8 cellular contexts compared by ENCODE assay signal in the genomic region with DNA sequence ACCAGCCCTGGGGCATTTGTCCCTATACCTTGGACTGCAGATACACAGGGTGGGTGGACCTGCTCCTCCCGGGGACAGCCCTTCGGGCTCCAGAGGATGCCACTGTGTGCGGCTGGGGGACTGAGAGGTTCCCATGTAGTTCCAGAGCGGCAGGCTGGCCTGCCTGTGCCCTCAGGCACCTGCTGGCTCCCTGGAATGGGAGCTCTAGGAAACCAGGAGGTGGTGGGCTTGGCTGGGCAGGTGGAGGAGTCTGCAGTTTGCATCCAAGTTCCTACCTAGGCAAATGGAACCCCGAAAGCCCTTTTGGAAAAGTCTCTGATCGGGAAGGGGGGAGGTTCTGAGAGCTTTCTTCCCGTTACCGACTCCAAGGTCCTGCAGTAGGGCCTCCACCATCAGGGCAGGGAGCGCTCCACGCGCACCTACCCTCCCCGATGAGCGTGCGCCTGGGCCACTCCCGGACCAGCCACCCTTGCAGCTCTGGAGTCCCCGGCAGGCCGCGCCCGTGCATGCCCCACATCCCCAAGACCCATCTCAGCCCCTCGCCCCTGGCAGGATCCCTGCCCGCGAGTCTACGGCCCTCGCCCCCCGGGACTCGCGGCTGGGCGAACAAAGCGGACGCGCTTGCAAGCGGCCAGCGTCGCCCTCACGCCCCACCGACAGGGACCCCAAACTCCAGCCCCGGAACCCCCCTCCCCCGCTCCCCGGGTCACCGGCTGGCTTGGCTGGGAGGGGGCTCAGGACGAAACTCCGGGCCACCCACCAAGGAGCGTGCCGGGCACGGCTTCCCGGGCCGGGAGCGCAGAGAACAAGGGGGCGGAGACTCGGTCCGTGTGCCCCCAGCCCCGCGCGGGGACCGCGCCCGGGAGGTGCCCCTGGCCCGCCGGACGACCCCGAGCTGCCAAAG. TPM values are rescaled to one million over a fixed set of nuclear protein-coding genes. Genes with fewer than 3 reads are reported as not detected.
DNase-seq lines count a peak whose midpoint lies in the region; ATAC-seq, FAIRE-seq and TF ChIP-seq lines count a peak whose summit lies in the region.

No MANE protein-coding gene starts in this region.

- intact Hi-C loops in naive thymus-derived CD4-positive, alpha-beta T cell (cut with micrococcal nuclease): loop anchor here (5.0 to 10.0 kb wide), 2 partner anchors 46 to 94 kb away; a partner anchor contains a TSS

- H3K27me3 ChIP-seq in NT2/D1 (ENCODE audit: insufficient read depth, insufficient read length): peaks cover 5% of the 10 kb centered on the region
- no peaks in the 10 kb centered on the region; a peak in 2 of 7 replicates for H3K27me3 ChIP-seq in H1 (replicated peaks in 1 of 4; ENCODE audit: control insufficient read depth in 3 of 4, extremely low read depth in 1 of 4, insufficient read depth in 3 of 4, low read length in 3 of 4)
- H3K27me3 ChIP-seq in naive thymus-derived CD4-positive, alpha-beta T cell (ENCODE audit: control insufficient read depth in 2 of 2, insufficient read depth in 2 of 2, low read length in 2 of 2): no peaks in the 10 kb centered on the region

- H3K36me3 Mint-ChIP-seq in naive thymus-derived CD4-positive, alpha-beta T cell: peaks cover 0 to 2% (median 0%) of the 10 kb centered on the region in 5 donors

- no peak overlapping the region for H3K27ac ChIP-seq in H1 (ENCODE audit: low read depth, low read length)
- peak overlapping the region; percentile 37 for H3K27ac ChIP-seq in naive thymus-derived CD4-positive, alpha-beta T cell (ENCODE audit: low read depth, low read length)

- peaks cover 15 to 26% (median 21%) of the 10 kb centered on the region in 7 donors for H3K4me1 Mint-ChIP-seq in naive thymus-derived CD4-positive, alpha-beta T cell

- no peak overlapping the region for H2AK5ac ChIP-seq in H1 (ENCODE audit: low read depth, low read length)

- H3K27ac Mint-ChIP-seq in naive thymus-derived CD4-positive, alpha-beta T cell: peak overlapping the region in 3 of 9 donors; percentile 38 to 74 (median 53)

- DNase-seq in ELF-1 (ENCODE audit: low read depth, low spot score) (peak; percentile 84), NT2/D1 (ENCODE audit: low read depth, low spot score) (no peak), H1 (ENCODE audit: low read depth in 1 of 2, low spot score in 2 of 2) (peak in 1 of 2 experiments; percentile 77), NOMO-1 treated with DMSO at 0.1 percent for 48 hours (lab: John Stamatoyannopoulos, UW; ENCODE audit: unreplicated experiment) (no peak), inferior parietal cortex (ENCODE audit: extremely low spot score) (no peak), GM10266 (ENCODE audit: extremely low spot score) (no peak)
- DNase-seq in naive thymus-derived CD4-positive, alpha-beta T cell: peak in 1 of 9 donors; percentile 16

- H3K79me1 ChIP-seq in H1 (ENCODE audit: low read depth, low read length): peaks cover 8% of the 10 kb centered on the region

- H2AFZ ChIP-seq in H1 (ENCODE audit: low read length): no peak overlapping the region

- TF ChIP-seq POLR2A in H1 (IDR thresholded peaks at IDR 0.05; ENCODE audit: control extremely low read depth in 1 of 2, low read depth in 2 of 2, low read length in 2 of 2): peak in 1 of 2 experiments; percentile 50; a peak in 1 of 3 replicates

- ATAC-seq in naive thymus-derived CD4-positive, alpha-beta T cell: no peak
- ATAC-seq in GM21576 (IDR thresholded peaks at IDR 0.05; ENCODE audit: unreplicated experiment): no peak

- peaks cover 0 to 2% (median 0%) of the 10 kb centered on the region in 11 donors for H3K9me3 Mint-ChIP-seq in naive thymus-derived CD4-positive, alpha-beta T cell

- POLR2A ChIA-PET in H1 (lab: Charles Lee; ENCODE audit: partially characterized antibody): interaction anchor here (0.6 to 12.1 kb wide), 19 partner anchors 9 to 314 kb away, joined by 3 to 81 read pairs (median 5); a partner anchor contains a TSS
- POLR2A ChIA-PET in naive thymus-derived CD4-positive, alpha-beta T cell (lab: Charles Lee): interaction anchor here (0.9 kb wide), 1 partner anchor 10 kb away, joined by 4 read pairs; no protein-coding TSS in a partner anchor

- H4K91ac ChIP-seq in H1 (replicated peaks; ENCODE audit: insufficient read length, low read length): no peak overlapping the region

- no peak overlapping the region for H2BK15ac ChIP-seq in H1 (ENCODE audit: low read length)

- no peak overlapping the region for H2BK12ac ChIP-seq in H1 (ENCODE audit: low read depth, low read length)

- no peaks in the 10 kb centered on the region for H3K9me3 ChIP-seq in NT2/D1 (ENCODE audit: insufficient read depth, low read length)
- H3K9me3 ChIP-seq in H1 (ENCODE audit: insufficient read depth in 2 of 2, low read depth in 1 of 2, low read length in 1 of 2): no peaks in the 10 kb centered on the region
- H3K9me3 ChIP-seq in naive thymus-derived CD4-positive, alpha-beta T cell (ENCODE audit: control insufficient read depth in 2 of 3, low read length in 3 of 3): no peaks in the 10 kb centered on the region

- H2BK120ac ChIP-seq in H1 (replicated peaks; ENCODE audit: low read depth, low read length): no peak overlapping the region

- peak overlapping the region; percentile 64 to 83 (median 78) for H3K4me3 Mint-ChIP-seq in naive thymus-derived CD4-positive, alpha-beta T cell

- H3K14ac ChIP-seq in H1 (ENCODE audit: insufficient read length): no peak overlapping the region

- no peak overlapping the region for H3K4ac ChIP-seq in H1 (replicated peaks; ENCODE audit: insufficient read length, low read depth, low read length)

- TF ChIP-seq EP300 in H1 (IDR thresholded peaks at IDR 0.05; ENCODE audit: borderline replicate concordance in 1 of 2, low read depth in 2 of 2, low read length in 2 of 2): no peak

- H3K23me2 ChIP-seq in H1 (ENCODE audit: low read depth, low read length): peaks cover 9% of the 10 kb centered on the region; the same call in 1 of the 2 replicates

- H3K4me1 ChIP-seq in NT2/D1 (ENCODE audit: insufficient read depth, insufficient read length) (peaks cover 10% of the 10 kb centered on the region), H1 (replicated peaks in 1 of 4; ENCODE audit: control insufficient read depth in 3 of 4, insufficient read depth in 4 of 4, low read length in 3 of 4) (peaks cover 8 to 12% (median 8%) of the 10 kb centered on the region in 4 experiments; a peak in 6 of 7 replicates)
- peaks cover 11 to 31% of the 10 kb centered on the region in 2 donors for H3K4me1 ChIP-seq in naive thymus-derived CD4-positive, alpha-beta T cell (ENCODE audit: control insufficient read depth in 2 of 2, insufficient read depth in 2 of 2, low read length in 2 of 2)

- peak overlapping the region; percentile 76 to 90 for H3K4me2 ChIP-seq in H1 (ENCODE audit: insufficient read depth in 1 of 2, low read depth in 2 of 2, low read length in 2 of 2)

- H3K9ac ChIP-seq in NT2/D1 (ENCODE audit: insufficient read length, low read depth) (peak overlapping the region; percentile 91), H1 (replicated peaks in 1 of 4; ENCODE audit: extremely low read depth in 1 of 4, low read depth in 3 of 4, low read length in 3 of 4) (peak overlapping the region; percentile 43 to 78 (median 58))

- CTCF ChIA-PET in H1 (lab: Charles Lee; ENCODE audit: partially characterized antibody): interaction anchor here (0.6 to 1.5 kb wide), 8 partner anchors 12 to 313 kb away, joined by 3 to 9 read pairs (median 4); no protein-coding TSS in a partner anchor
- CTCF ChIA-PET in naive thymus-derived CD4-positive, alpha-beta T cell (lab: Charles Lee): interaction anchor here (0.7 to 1.6 kb wide), 2 partner anchors 10 to 973 kb away, joined by 3 to 5 read pairs; no protein-coding TSS in a partner anchor

- TF ChIP-seq CTCF in H1 (IDR thresholded peaks at IDR 0.05; ENCODE audit: control extremely low read depth in 1 of 3, insufficient read depth in 1 of 3, low read depth in 1 of 3, low read length in 3 of 3) (no peak), GM10266 (IDR thresholded peaks at IDR 0.05; ENCODE audit: control insufficient read depth, insufficient read depth, low read depth, missing control alignments) (no peak)

- H4K5ac ChIP-seq in H1 (ENCODE audit: insufficient read length, low read depth, low read length): peak overlapping the region; percentile 40

- no peak overlapping the region for H3K56ac ChIP-seq in H1 (replicated peaks; ENCODE audit: insufficient read length, low read depth, low read length)

- H2BK5ac ChIP-seq in H1 (ENCODE audit: low read depth, low read length): no peak overlapping the region

- H3K27me3 Mint-ChIP-seq in naive thymus-derived CD4-positive, alpha-beta T cell: peaks cover 0 to 31% (median 0%) of the 10 kb centered on the region in 5 donors

- peaks cover 0 to 12% of the 10 kb centered on the region in 2 experiments; a peak in 2 of 4 replicates for H3K79me2 ChIP-seq in H1 (ENCODE audit: control insufficient read depth in 1 of 2, insufficient read depth in 2 of 2, low read length in 2 of 2)

- 8% methylated on average over 35 of the region's 61 CpGs; no CpG with 5 or more reads in 1 of the 2 experiments for WGBS in H1 (ENCODE audit: extremely low coverage in 1 of 2, insufficient coverage in 1 of 2, insufficient read length in 1 of 2, insufficient replicate concordance in 2 of 2, low coverage in 1 of 2, low lambda C conversion rate in 2 of 2, missing lambda C conversion rate in 1 of 2), 2 experiments

- H3K36me3 ChIP-seq in NT2/D1 (ENCODE audit: insufficient read depth, insufficient read length, low read length) (peaks cover 5% of the 10 kb centered on the region), H1 (ENCODE audit: control insufficient read depth in 2 of 4, insufficient read depth in 4 of 4, low read length in 3 of 4) (peaks cover 0 to 6% (median 3%) of the 10 kb centered on the region in 4 experiments; a peak in 3 of 8 replicates)
- no peaks in the 10 kb centered on the region for H3K36me3 ChIP-seq in naive thymus-derived CD4-positive, alpha-beta T cell (ENCODE audit: control insufficient read depth in 2 of 3, insufficient read depth in 3 of 3, low read length in 3 of 3)

- H4K20me1 ChIP-seq in H1 (replicated peaks in 1 of 2; ENCODE audit: control insufficient read depth in 1 of 2, insufficient read depth in 2 of 2, low read length in 2 of 2): peaks cover 8 to 18% of the 10 kb centered on the region in 2 experiments

- FAIRE-seq in H1 (lab: Jason Lieb, UNC): no peak

- peak overlapping the region; percentile 74 for H3K4me3 ChIP-seq in NT2/D1 (ENCODE audit: insufficient read length, low read depth)
- H3K4me3 ChIP-seq in H1 (ENCODE audit: extremely low read depth in 1 of 4, insufficient read depth in 2 of 4, low read depth in 3 of 4, low read length in 4 of 4): peak overlapping the region; percentile 74 to 85 (median 78)
- peak overlapping the region; percentile 33 for H3K4me3 ChIP-seq in naive thymus-derived CD4-positive, alpha-beta T cell (ENCODE audit: low read length)

- no peak for TF ChIP-seq RAD21 in H1 (IDR thresholded peaks at IDR 0.05 in 1 of 2, conservative IDR thresholded peaks at IDR 0.05 in 1 of 2; ENCODE audit: low read depth in 2 of 2, low read length in 2 of 2)

- peak overlapping the region; percentile 78 for H3K18ac ChIP-seq in H1 (ENCODE audit: extremely low read depth, low read length)

- H2BK20ac ChIP-seq in H1 (ENCODE audit: low read length): no peak overlapping the region

- H3K23ac ChIP-seq in H1 (ENCODE audit: insufficient read length): no peak overlapping the region

- peak overlapping the region; percentile 35; the same call in 1 of the 2 replicates for H4K8ac ChIP-seq in H1 (ENCODE audit: extremely low read depth, insufficient read depth, low read length)

RNA-seq across cellular contexts. Expression of a gene that starts 0.7 kb away (rescaled TPM):
- total RNA-seq in H1 (2021; fragmentation: NEBNext Ultra II Directional; extraction: Animal tissue kit (Norgen Biotek cat#: 25700)): 69.9 and 76.0 TPM in 2 replicates
- 92.6 and 128 TPM in 2 replicates for polyA plus RNA-seq in H1 (2011; rRNA removed)
- polyA plus RNA-seq in H1 (2011; cell fraction: cytosol; rRNA removed): 67.3 TPM
- polyA plus RNA-seq in H1 (2011; cell fraction: nucleus; rRNA removed): 98.2 TPM
- polyA plus RNA-seq in H1 (2012, experiment 1 of 2): 57.0 to 79.5 TPM (median 70.2 TPM) in 4 replicates
- polyA plus RNA-seq in H1 (2012, experiment 2 of 2): 80.6 TPM
- polyA plus RNA-seq in H1 (2013, experiment 1 of 2): 57.0 TPM
- polyA plus RNA-seq in H1 (2013, experiment 2 of 2): 59.8 TPM
- polyA minus RNA-seq in H1 (2011; rRNA and poly(A)+ RNA removed): 32.9 and 39.2 TPM in 2 replicates
- polyA minus RNA-seq in H1 (2011; cell fraction: cytosol; rRNA and poly(A)+ RNA removed): 49.4 TPM
- 43.7 TPM for polyA minus RNA-seq in H1 (2011; cell fraction: nucleus; rRNA and poly(A)+ RNA removed)
- 1 to 10 TPM in 4 of 5 experiments, under 1 TPM in 1; 0.12 to 4.1 (median 1.3) TPM for total RNA-seq in naive thymus-derived CD4-positive, alpha-beta T cell
- 10 to 100 TPM; 12.2 to 20.8 TPM for polyA plus RNA-seq in naive thymus-derived CD4-positive, alpha-beta T cell

RNA-seq across cellular contexts. Expression of a gene that starts 58.6 kb away (rescaled TPM):
- total RNA-seq in H1 (2021; fragmentation: NEBNext Ultra II Directional; extraction: Animal tissue kit (Norgen Biotek cat#: 25700)): not detected in 2 replicates
- 0.02 TPM in 1 of 2 replicates, not detected in the other for polyA plus RNA-seq in H1 (2011; rRNA removed)
- not detected for polyA plus RNA-seq in H1 (2011; cell fraction: cytosol; rRNA removed)
- not detected for polyA plus RNA-seq in H1 (2011; cell fraction: nucleus; rRNA removed)
- 0.15 to 0.20 TPM in 2 of 4 replicates, not detected in the others for polyA plus RNA-seq in H1 (2012, experiment 1 of 2)
- polyA plus RNA-seq in H1 (2012, experiment 2 of 2): not detected
- not detected for polyA plus RNA-seq in H1 (2013, experiment 1 of 2)
- not detected for polyA plus RNA-seq in H1 (2013, experiment 2 of 2)
- polyA minus RNA-seq in H1 (2011; rRNA and poly(A)+ RNA removed): not detected in 2 replicates
- polyA minus RNA-seq in H1 (2011; cell fraction: cytosol; rRNA and poly(A)+ RNA removed): not detected
- polyA minus RNA-seq in H1 (2011; cell fraction: nucleus; rRNA and poly(A)+ RNA removed): not detected
- not detected for total RNA-seq in naive thymus-derived CD4-positive, alpha-beta T cell
- not detected for polyA plus RNA-seq in naive thymus-derived CD4-positive, alpha-beta T cell

Comparison
In these comparisons a context has a peak if more than half of its experiments do, and no peak if none do; other contexts are left out.
1. RNA of a gene that starts 0.7 kb away (total RNA-seq): 69.9 to 76.0 TPM in H1; 0.12 to 4.1 TPM in naive thymus-derived CD4-positive, alpha-beta T cell; every median in the first group is over 10 times any median in the second.
2. Peak in every context shown above with its lines, with median percentiles within 50 percentile points of each other: H3K4me3 ChIP-seq.